30 cellular contexts compared by ENCODE assay signal in the genomic region with DNA sequence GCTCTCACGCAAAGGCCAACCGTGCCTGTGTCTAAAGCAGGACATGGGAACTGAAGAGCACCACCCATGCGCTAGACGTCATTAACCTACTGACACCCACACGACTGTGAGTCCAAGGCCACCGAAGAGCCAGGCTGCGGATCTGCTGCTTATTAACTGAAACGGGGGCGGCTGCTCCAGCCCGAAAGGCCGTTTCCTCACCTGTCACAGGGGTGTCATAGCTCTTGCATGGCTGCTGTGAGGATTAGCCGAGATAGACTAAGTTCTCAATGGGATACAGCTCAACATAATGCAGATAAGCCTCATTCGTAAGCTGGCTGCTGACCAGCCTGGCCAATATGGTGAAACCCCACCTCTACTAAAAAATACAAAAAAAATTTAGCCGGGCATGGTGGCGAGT. TPM values are rescaled to one million over a fixed set of nuclear protein-coding genes. Genes with fewer than 3 reads are reported as not detected.
"Had no signal": no experiment of that assay in that cellular context is flagged by ENCODE, and none has a peak within 500 bp of the region (broad histone marks: within the 10 kb centered on the region; RNA-seq: fewer than 3 reads in every experiment).

No MANE protein-coding gene starts in this region.

- H3K36me3 ChIP-seq: breast epithelium, MG63, Peyer's patch, SJSA1 had no signal

- H3K4me3 Mint-ChIP-seq: activated CD4-positive, alpha-beta T cell treated with anti-CD3 and anti-CD28 coated beads, Interleukin-2, amount 10 ng/mL, durations not matched to agents 24 days and 14 days; activated CD8-positive, alpha-beta memory T cell treated with anti-CD3 and anti-CD28 coated beads, Interleukin-2, amount 10 ng/mL, durations not matched to agents 7 days and 5 days; activated naive CD4-positive, alpha-beta T cell treated with anti-CD3 and anti-CD28 coated beads, Interleukin-2, amount 50 U/mL, for 24 hours; activated T-cell treated with anti-CD3 and anti-CD28 coated beads, Interleukin-2, amount 50 U/mL, for 24 hours; activated T-helper 1 cell treated with anti-CD3 and anti-CD28 coated beads, Interleukin-12 subunit alpha, Interleukin-12 subunit beta, Interleukin-2, Interleukin-4 antibody, amounts not matched to agents 30 ng/mL and 10 ng/mL and 1 ng/mL, durations not matched to agents 14 hours and 24 hours and 36 hours; T-helper 1 cell treated with Interleukin-12 subunit alpha and Interleukin-12 subunit beta and Interleukin-4 antibody, amounts not matched to agents 30 μg/mL and 1 μg/mL, for 36 hours; WTC11 had no signal

- H3K27me3 ChIP-seq: breast epithelium, MG63, Peyer's patch had no signal

- ATAC-seq: activated CD8-positive, alpha-beta memory T cell treated with anti-CD3 and anti-CD28 coated beads, Interleukin-2, amount 10 ng/mL, durations not matched to agents 7 days and 5 days; SK-N-SH treated with all-trans-retinoic acid at 6 μM for 48 hours; WTC11 had no signal

- H3K27ac ChIP-seq: breast epithelium, RWPE1, SJSA1 had no signal

- H3K4me1 ChIP-seq: breast epithelium, SJSA1 had no signal

- H3K4me1 Mint-ChIP-seq: activated CD4-positive, alpha-beta T cell treated with anti-CD3 and anti-CD28 coated beads, Interleukin-2, amount 10 ng/mL, durations not matched to agents 24 days and 14 days; activated CD8-positive, alpha-beta memory T cell treated with anti-CD3 and anti-CD28 coated beads, Interleukin-2, amount 10 ng/mL, durations not matched to agents 7 days and 5 days; activated naive CD4-positive, alpha-beta T cell treated with anti-CD3 and anti-CD28 coated beads, Interleukin-2, amount 50 U/mL, for 24 hours had no signal

- H3K27me3 Mint-ChIP-seq: activated CD4-positive, alpha-beta T cell treated with anti-CD3 and anti-CD28 coated beads, Interleukin-2, amount 10 ng/mL, durations not matched to agents 24 days and 14 days had no signal

- H3K4me3 ChIP-seq: breast epithelium, MG63, Peyer's patch, SJSA1 had no signal

- H3K27ac Mint-ChIP-seq: activated CD4-positive, alpha-beta T cell treated with anti-CD3 and anti-CD28 coated beads, Interleukin-2, amount 10 ng/mL, durations not matched to agents 24 days and 14 days; activated CD8-positive, alpha-beta memory T cell treated with anti-CD3 and anti-CD28 coated beads, Interleukin-2, amount 10 ng/mL, durations not matched to agents 7 days and 5 days; activated naive CD4-positive, alpha-beta T cell treated with anti-CD3 and anti-CD28 coated beads, Interleukin-2, amount 50 U/mL, for 24 hours; activated T-cell treated with anti-CD3 and anti-CD28 coated beads, Interleukin-2, amount 50 U/mL, for 24 hours; activated T-helper 1 cell treated with anti-CD3 and anti-CD28 coated beads, Interleukin-12 subunit alpha, Interleukin-12 subunit beta, Interleukin-2, Interleukin-4 antibody, amounts not matched to agents 30 ng/mL and 10 ng/mL and 1 ng/mL, durations not matched to agents 14 hours and 24 hours and 36 hours; T-helper 1 cell treated with Interleukin-12 subunit alpha and Interleukin-12 subunit beta and Interleukin-4 antibody, amounts not matched to agents 30 μg/mL and 1 μg/mL, for 36 hours; WTC11 had no signal

- H3K9me3 Mint-ChIP-seq: activated CD4-positive, alpha-beta T cell treated with anti-CD3 and anti-CD28 coated beads, Interleukin-2, amount 10 ng/mL, durations not matched to agents 24 days and 14 days; activated naive CD4-positive, alpha-beta T cell treated with anti-CD3 and anti-CD28 coated beads, Interleukin-2, amount 50 U/mL, for 24 hours; activated T-cell treated with anti-CD3 and anti-CD28 coated beads, Interleukin-2, amount 50 U/mL, for 24 hours; activated T-helper 1 cell treated with anti-CD3 and anti-CD28 coated beads, Interleukin-12 subunit alpha, Interleukin-12 subunit beta, Interleukin-2, Interleukin-4 antibody, amounts not matched to agents 30 ng/mL and 10 ng/mL and 1 ng/mL, durations not matched to agents 14 hours and 24 hours and 36 hours; T-helper 1 cell treated with Interleukin-12 subunit alpha and Interleukin-12 subunit beta and Interleukin-4 antibody, amounts not matched to agents 30 μg/mL and 1 μg/mL, for 36 hours; WTC11 had no signal

- H3K36me3 Mint-ChIP-seq: activated CD8-positive, alpha-beta memory T cell treated with anti-CD3 and anti-CD28 coated beads, Interleukin-2, amount 10 ng/mL, durations not matched to agents 7 days and 5 days; activated naive CD4-positive, alpha-beta T cell treated with anti-CD3 and anti-CD28 coated beads, Interleukin-2, amount 50 U/mL, for 24 hours had no signal

- DNase-seq: activated CD4-positive, alpha-beta T cell treated with anti-CD3 and anti-CD28 coated beads, Interleukin-2, amount 10 ng/mL, durations not matched to agents 24 days and 14 days; activated CD4-positive, alpha-beta T cell treated with anti-CD3 and anti-CD28 coated beads, Interleukin-2, amount 50 U/mL, for 48 hours; activated CD4-positive, CD25-positive, alpha-beta regulatory T cell treated with anti-CD3 and anti-CD28 coated beads, Interleukin-2, amount 50 U/mL, for 72 hours; activated CD8-positive, alpha-beta memory T cell treated with anti-CD3 and anti-CD28 coated beads, Interleukin-2, amount 10 ng/mL, durations not matched to agents 7 days and 5 days; activated effector memory CD4-positive, alpha-beta T cell treated with Interleukin-2 at 50 U/mL for 16 hours; activated naive CD4-positive, alpha-beta T cell; activated T-cell treated with anti-CD3 and anti-CD28 coated beads, Interleukin-2, amount 50 U/mL, for 24 hours; aorta; caudate nucleus; MG63; MV-4-11; NCI-H1092 treated with DMSO at 0.1 percent for 48 hours; NCI-H1417 treated with DMSO at 0.1 percent for 48 hours; NCI-H1694; NCI-H2029; NCI-H2107; NCI-H2171 treated with DMSO at 0.1 percent for 48 hours; NCI-H226; NCI-H526 treated with DMSO at 0.1 percent for 48 hours; Peyer's patch; SHP77 had no signal

- H3K9me3 ChIP-seq: breast epithelium, MG63, Peyer's patch, SJSA1 had no signal

RNA-seq across cellular contexts. Expression of gene OVOL2, which starts 26.7 kb away (rescaled TPM):
- total RNA-seq: activated CD4-positive, alpha-beta T cell treated with anti-CD3 and anti-CD28 coated beads, Interleukin-2, amount 10 ng/mL, durations not matched to agents 24 days and 14 days; activated CD8-positive, alpha-beta memory T cell treated with anti-CD3 and anti-CD28 coated beads, Interleukin-2, amount 10 ng/mL, durations not matched to agents 7 days and 5 days; activated T-helper 1 cell treated with anti-CD3 and anti-CD28 coated beads, Interleukin-12 subunit alpha, Interleukin-12 subunit beta, Interleukin-2, Interleukin-4 antibody, amounts not matched to agents 30 ng/mL and 10 ng/mL and 1 ng/mL, durations not matched to agents 14 hours and 24 hours and 36 hours; aorta; NCI-H460; SJSA1 had no signal
